Comparison of ENCODE assay signal across 16 cellular contexts in the genomic region with DNA sequence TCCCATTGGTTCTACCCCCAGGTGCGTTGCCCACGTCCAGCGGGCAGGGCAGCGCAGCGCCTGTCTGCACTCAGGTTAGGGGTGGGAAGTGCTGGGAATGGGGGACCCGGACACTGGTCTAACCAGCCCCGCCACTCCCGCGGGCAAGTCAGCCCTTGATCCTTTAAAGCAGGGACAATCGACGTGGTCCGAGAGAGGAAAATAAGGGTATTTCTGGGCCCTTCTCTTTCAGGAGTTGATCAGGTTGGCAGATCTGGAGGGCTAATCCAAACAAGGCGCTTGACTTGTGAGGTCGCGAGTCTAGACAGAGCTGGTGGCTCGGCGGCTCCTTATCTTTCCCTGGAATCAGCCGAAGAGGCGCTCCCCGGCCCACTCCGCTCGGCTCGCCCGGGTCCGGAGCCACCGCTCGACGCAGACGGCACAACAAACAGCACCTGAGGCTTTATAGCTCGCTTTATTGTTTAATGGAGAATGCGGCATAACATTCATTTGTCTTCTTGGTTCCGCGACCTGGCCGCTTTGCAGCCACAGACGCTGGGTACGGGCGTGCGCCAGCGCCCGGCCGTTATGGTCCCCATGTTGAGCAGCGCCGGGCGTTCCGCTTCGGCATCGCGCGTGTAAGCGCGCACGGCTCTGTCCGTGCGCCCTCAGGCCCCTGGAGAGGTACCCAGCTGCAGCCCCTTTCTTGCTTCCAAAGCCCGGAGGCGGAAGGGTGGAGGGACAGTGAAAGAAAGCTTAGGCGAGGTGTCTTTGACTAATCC.
DNase-seq lines count a peak whose midpoint lies in the region; ATAC-seq and TF ChIP-seq lines count a peak whose summit lies in the region.
"Had no signal": no experiment of that assay in that cellular context is flagged by ENCODE, and none has a peak within 500 bp of the region (broad histone marks: within the 10 kb centered on the region; RNA-seq: fewer than 3 reads in every experiment).

No MANE protein-coding gene starts in this region.

- CTCF ChIA-PET in HEK293T (lab: Yijun Ruan, JAX) = no interaction called here

- peak overlapping the region; percentile 15 for H3K4me3 ChIP-seq in retinal pigment epithelial cell (ENCODE audit: low read length)
- H3K4me3 ChIP-seq: BLaER1 treated with 17β-estradiol and CSF1 and Interleukin-3, amounts not matched to agents 10 nM and 100 nM; colonic mucosa; lung had no signal

- TF ChIP-seq CTCF in retinal pigment epithelial cell (conservative IDR thresholded peaks at IDR 0.05; ENCODE audit: low read depth, low read length) = no peak

- no peak overlapping the region for H3K27ac Mint-ChIP-seq in stimulated activated effector memory CD8-positive, alpha-beta T cell treated with anti-CD3 and anti-CD28 coated beads, Interleukin-12 subunit alpha, Interleukin-12 subunit beta, amount 100 ng/mL, for 72 hours

- POLR2A ChIA-PET in HEK293T (lab: Yijun Ruan, JAX) = interaction anchor here (0.9 to 2.6 kb wide), 2 partner anchors 10 to 16 kb away, joined by 3 to 14 read pairs; a partner anchor contains a TSS

- H3K9me3 Mint-ChIP-seq in stimulated activated effector memory CD8-positive, alpha-beta T cell treated with anti-CD3 and anti-CD28 coated beads, Interleukin-12 subunit alpha, Interleukin-12 subunit beta, amount 100 ng/mL, for 72 hours = peaks cover 4% of the 10 kb centered on the region

- no peak for ATAC-seq in stimulated activated effector memory CD8-positive, alpha-beta T cell treated with anti-CD3 and anti-CD28 coated beads, Interleukin-12 subunit alpha, Interleukin-12 subunit beta, amount 100 ng/mL, for 72 hours
- no peak for ATAC-seq in HG03460 (IDR thresholded peaks at IDR 0.05; ENCODE audit: unreplicated experiment)

- H3K4me3 Mint-ChIP-seq in stimulated activated effector memory CD8-positive, alpha-beta T cell treated with anti-CD3 and anti-CD28 coated beads, Interleukin-12 subunit alpha, Interleukin-12 subunit beta, amount 100 ng/mL, for 72 hours = no peak overlapping the region

- DNase-seq in HEK293T (ENCODE audit: extremely low spot score) (no peak), astrocyte of the hippocampus (ENCODE audit: low read depth, low spot score) (peak; percentile 12), iPS-NIHi11 (ENCODE audit: low spot score) (peak; percentile 10), retinal pigment epithelial cell (ENCODE audit: low read depth) (no peak), NCI-H2196 treated with DMSO at 0.1 percent for 48 hours (lab: John Stamatoyannopoulos, UW; ENCODE audit: unreplicated experiment) (no peak)
- DNase-seq in stimulated activated effector memory CD8-positive, alpha-beta T cell treated with anti-CD3 and anti-CD28 coated beads, Interleukin-12 subunit alpha, Interleukin-12 subunit beta, amount 100 ng/mL, for 72 hours (ENCODE audit: low spot score in 2 of 2) = no peak
- DNase-seq in stimulated activated naive CD4-positive, alpha-beta T cell treated with Interleukin-2 at 50 U/mL for 16 hours (lab: John Stamatoyannopoulos, UW) = no peak
- DNase-seq: activated CD4-positive, alpha-beta T cell treated with anti-CD3 and anti-CD28 coated beads for 1 hour; colonic mucosa; hippocampal formation; Kasumi-1; NCI-H526 treated with DMSO at 0.1 percent for 48 hours; stimulated activated CD4-positive, alpha-beta T cell treated with anti-CD3 and anti-CD28 coated beads, Interleukin-2, amount 100 ng/mL, for 24 hours had no signal

- no peaks in the 10 kb centered on the region for H3K36me3 Mint-ChIP-seq in stimulated activated effector memory CD8-positive, alpha-beta T cell treated with anti-CD3 and anti-CD28 coated beads, Interleukin-12 subunit alpha, Interleukin-12 subunit beta, amount 100 ng/mL, for 72 hours

- H3K4me1 Mint-ChIP-seq in stimulated activated effector memory CD8-positive, alpha-beta T cell treated with anti-CD3 and anti-CD28 coated beads, Interleukin-12 subunit alpha, Interleukin-12 subunit beta, amount 100 ng/mL, for 72 hours = no peaks in the 10 kb centered on the region

TF ChIP-seq in HEK293T, 16 proteins besides CTCF, POLR2A, EP300 and RAD21:
- no peak for TF ChIP-seq BHLHE40 (IDR thresholded peaks at IDR 0.05; ENCODE audit: borderline replicate concordance)
- peak; percentile 31 for TF ChIP-seq L3MBTL2 (conservative IDR thresholded peaks at IDR 0.05)

Comparison
In these comparisons a context has a peak if more than half of its experiments do, and no peak if none do; other contexts are left out.
1. DNase-seq: peak in astrocyte of the hippocampus (single experiment) and iPS-NIHi11 (single experiment); none in HEK293T (single experiment), retinal pigment epithelial cell (single experiment), NCI-H2196 treated with DMSO at 0.1 percent for 48 hours (single experiment), stimulated activated effector memory CD8-positive, alpha-beta T cell treated with anti-CD3 and anti-CD28 coated beads, Interleukin-12 subunit alpha, Interleukin-12 subunit beta, amount 100 ng/mL, for 72 hours (0 of 2) and stimulated activated naive CD4-positive, alpha-beta T cell treated with Interleukin-2 at 50 U/mL for 16 hours (single experiment).